14 cellular contexts compared by ENCODE assay signal in the genomic region with DNA sequence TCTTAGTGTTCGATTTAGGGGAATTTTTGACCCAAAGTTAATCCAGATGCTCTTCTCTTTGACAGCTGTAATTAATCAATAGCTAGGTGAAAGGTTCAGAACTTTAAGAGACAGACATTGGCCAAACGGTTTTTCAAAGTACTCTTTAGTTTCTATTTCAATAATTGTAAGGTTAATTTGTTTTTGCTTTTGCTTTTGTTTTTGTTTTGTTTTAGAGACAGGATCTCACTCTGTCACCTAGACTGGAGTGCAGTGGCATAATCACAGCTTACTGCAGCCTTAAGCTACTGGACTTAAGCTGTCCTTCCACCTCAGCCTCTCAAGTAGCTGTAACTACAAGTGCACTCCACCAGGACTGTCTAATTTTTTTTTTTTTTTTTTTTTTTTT. TPM values are rescaled to one million over a fixed set of nuclear protein-coding genes. Genes with fewer than 3 reads are reported as not detected.
DNase-seq lines count a peak whose midpoint lies in the region; ATAC-seq and TF ChIP-seq lines count a peak whose summit lies in the region.
"Had no signal": no experiment of that assay in that cellular context is flagged by ENCODE, and none has a peak within 500 bp of the region (broad histone marks: within the 10 kb centered on the region; RNA-seq: fewer than 3 reads in every experiment).

No MANE protein-coding gene starts in this region.

- H3K27ac ChIP-seq in Karpas-422 (ENCODE audit: low read length) = no peak overlapping the region
- H3K27ac ChIP-seq: HL-60 had no signal

- H3K27me3 ChIP-seq in GM06990 (replicated peaks; ENCODE audit: control insufficient read depth, insufficient read depth, low read length) = no peaks in the 10 kb centered on the region
- H3K27me3 ChIP-seq in Karpas-422 (ENCODE audit: low read length) = no peaks in the 10 kb centered on the region

- H3K36me3 ChIP-seq in GM06990 (ENCODE audit: control insufficient read depth, insufficient read depth, low read length) (no peaks in the 10 kb centered on the region), Karpas-422 (ENCODE audit: insufficient read depth, low read length) (no peaks in the 10 kb centered on the region)

- no peaks in the 10 kb centered on the region for H3K9me2 ChIP-seq in Karpas-422 (replicated peaks; ENCODE audit: insufficient read depth, low read length)

- H4K20me1 ChIP-seq in Karpas-422 (ENCODE audit: insufficient read depth, low read depth, low read length) = no peaks in the 10 kb centered on the region

- H3K9me3 ChIP-seq in Karpas-422 (ENCODE audit: low read length) = no peaks in the 10 kb centered on the region

- H3K9ac ChIP-seq in Karpas-422 (ENCODE audit: low read length) = no peak overlapping the region

- peak; percentile 29 for DNase-seq in GM06990 (ENCODE audit: extremely low read depth, insufficient read length)
- no peak for DNase-seq in Karpas-422
- no peak for DNase-seq in middle frontal gyrus (ENCODE audit: extremely low spot score, low spot score)
- no peak for DNase-seq in NCI-H2227 treated with DMSO at 0.1 percent for 48 hours (lab: John Stamatoyannopoulos, UW)
- DNase-seq in activated naive CD4-positive, alpha-beta T cell (lab: John Stamatoyannopoulos, UW) = no peak
- DNase-seq: activated naive CD4-positive, alpha-beta T cell treated with anti-CD3 and anti-CD28 coated beads, Interleukin-2, amount 50 U/mL, for 16 hours; C1 segment of cervical spinal cord; midbrain; NCI-H1105 treated with DMSO at 0.1 percent for 48 hours had no signal

- ATAC-seq in GM19035 (IDR thresholded peaks at IDR 0.05; ENCODE audit: unreplicated experiment) (peak; percentile 82), HG02642 (IDR thresholded peaks at IDR 0.05; ENCODE audit: poor library complexity, unreplicated experiment) (peak; percentile 68), HG03460 (IDR thresholded peaks at IDR 0.05; ENCODE audit: unreplicated experiment) (peak; percentile 80)
- ATAC-seq: Panc1 had no signal

- H3K4me1 ChIP-seq in Karpas-422 (ENCODE audit: low read length) = no peaks in the 10 kb centered on the region

- H2AFZ ChIP-seq in Karpas-422 (ENCODE audit: low read length) = no peak overlapping the region

- no peaks in the 10 kb centered on the region for H3K79me2 ChIP-seq in Karpas-422 (ENCODE audit: low read length)

- H3K4me2 ChIP-seq in Karpas-422 (ENCODE audit: low read depth, low read length, poor library complexity, severe bottlenecking) = no peak overlapping the region

- no peak for TF ChIP-seq CTCF in GM06990 (IDR thresholded peaks at IDR 0.05; ENCODE audit: insufficient read depth, low read length, poor library complexity, severe bottlenecking)

- H3K4me3 ChIP-seq in GM06990 (replicated peaks; ENCODE audit: low read depth, low read length) (no peak overlapping the region), Karpas-422 (ENCODE audit: low read length) (no peak overlapping the region)

RNA-seq across cellular contexts. Expression of a gene that starts 44.1 kb away (rescaled TPM):
- 8.9 and 33.4 TPM in 2 replicates for total RNA-seq in Karpas-422 (2014; rRNA removed; shearing (Covaris generic); ENCODE audit: low replicate concordance)
